19 cellular contexts compared by ENCODE assay signal in the genomic region with DNA sequence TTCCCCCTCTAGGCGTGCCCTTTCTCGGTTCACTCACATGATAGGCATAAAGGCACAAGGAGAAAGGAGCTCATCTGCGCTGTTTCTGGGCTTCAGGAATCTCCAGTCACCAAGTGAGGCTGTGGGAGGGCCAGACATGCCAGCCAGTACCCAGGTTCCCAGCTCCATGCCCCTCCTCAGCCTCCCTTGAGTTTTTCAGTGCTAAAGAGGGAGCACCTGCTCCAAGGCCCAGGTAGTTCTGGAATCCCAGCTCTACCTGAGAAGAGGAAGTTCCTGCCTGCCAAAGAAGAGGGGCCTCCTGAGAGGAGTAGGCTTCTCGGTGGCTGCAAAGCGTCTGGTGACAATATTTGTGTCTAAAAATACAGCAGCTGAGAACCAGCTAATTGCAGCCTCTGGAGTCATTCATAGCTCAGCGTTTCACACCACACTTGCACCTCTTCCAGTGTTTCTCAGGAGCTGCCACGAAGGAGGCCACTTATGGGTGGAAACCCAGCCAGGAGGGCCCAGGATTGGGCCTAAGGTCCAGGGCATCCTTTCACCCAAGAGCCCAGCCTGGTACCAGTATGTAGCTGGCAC.
"Had no signal": no experiment of that assay in that cellular context is flagged by ENCODE, and none has a peak within 500 bp of the region (broad histone marks: within the 10 kb centered on the region; RNA-seq: fewer than 3 reads in every experiment).

No MANE protein-coding gene starts in this region.

- H3K27ac ChIP-seq: epithelial cell of prostate, esophagus muscularis mucosa, gastrocnemius medialis, right lobe of liver, stomach, thyroid gland had no signal

- H3K9me3 ChIP-seq: esophagus muscularis mucosa, gastrocnemius medialis, right lobe of liver, stomach, thyroid gland had no signal

- DNase-seq: caudate nucleus; cortex of kidney; effector memory CD4-positive, alpha-beta T cell; gastrocnemius medialis; immature natural killer cell; kidney; left colon; mammary epithelial cell; naive thymus-derived CD8-positive, alpha-beta T cell; right lobe of liver; stimulated activated CD4-positive, alpha-beta T cell treated with anti-CD3 and anti-CD28 coated beads, Interleukin-4, amount 100 ng/mL, for 24 hours; stimulated activated naive CD4-positive, alpha-beta T cell; stomach; substantia nigra; thyroid gland had no signal

- H3K4me1 ChIP-seq: gastrocnemius medialis, right lobe of liver, stomach, thyroid gland had no signal

- H3K27ac Mint-ChIP-seq: immature natural killer cell; naive thymus-derived CD8-positive, alpha-beta T cell; progenitor cell of endocrine pancreas; type B pancreatic cell had no signal

- H3K4me3 Mint-ChIP-seq: immature natural killer cell; naive thymus-derived CD8-positive, alpha-beta T cell; type B pancreatic cell had no signal

- H3K36me3 ChIP-seq: esophagus muscularis mucosa, gastrocnemius medialis, right lobe of liver, stomach, thyroid gland had no signal

- H3K9me3 Mint-ChIP-seq: naive thymus-derived CD8-positive, alpha-beta T cell; type B pancreatic cell had no signal

- H3K4me3 ChIP-seq: esophagus muscularis mucosa, gastrocnemius medialis, right lobe of liver, stomach, thyroid gland had no signal

- H3K4me1 Mint-ChIP-seq: immature natural killer cell; naive thymus-derived CD8-positive, alpha-beta T cell had no signal

- H3K27me3 ChIP-seq: right lobe of liver, thyroid gland had no signal

- ATAC-seq: gastrocnemius medialis; left colon; naive thymus-derived CD8-positive, alpha-beta T cell; right lobe of liver had no signal

- H3K36me3 Mint-ChIP-seq: immature natural killer cell; naive thymus-derived CD8-positive, alpha-beta T cell; type B pancreatic cell had no signal
